1 cellular context compared by ENCODE assay signal in the genomic region with DNA sequence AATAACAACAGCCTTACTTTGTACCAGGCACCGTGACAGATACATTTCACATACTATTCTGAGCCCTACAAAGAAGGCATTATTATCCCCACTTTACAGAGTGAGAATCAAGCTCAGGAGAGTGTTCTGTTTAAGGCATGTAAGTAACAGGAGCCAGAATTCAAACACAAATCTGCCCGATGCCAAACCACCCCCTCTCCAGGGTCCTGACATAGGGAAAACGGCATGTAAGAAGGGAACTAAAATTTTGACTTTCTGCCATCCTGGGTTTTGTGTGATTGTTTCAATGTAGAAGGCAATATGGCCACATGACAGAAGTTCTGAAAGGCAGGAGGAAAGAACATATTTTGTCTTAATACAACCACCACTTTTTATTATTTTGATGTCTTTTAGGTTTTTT.
TF ChIP-seq lines count a peak whose summit lies in the region.

No MANE protein-coding gene starts in this region.

TF ChIP-seq in SK-N-SH treated with all-trans-retinoic acid at 6 μM for 48 hours, 23 proteins besides CTCF, POLR2A, EP300 and RAD21 (continued from another document):
- TF ChIP-seq, protein P1, sequence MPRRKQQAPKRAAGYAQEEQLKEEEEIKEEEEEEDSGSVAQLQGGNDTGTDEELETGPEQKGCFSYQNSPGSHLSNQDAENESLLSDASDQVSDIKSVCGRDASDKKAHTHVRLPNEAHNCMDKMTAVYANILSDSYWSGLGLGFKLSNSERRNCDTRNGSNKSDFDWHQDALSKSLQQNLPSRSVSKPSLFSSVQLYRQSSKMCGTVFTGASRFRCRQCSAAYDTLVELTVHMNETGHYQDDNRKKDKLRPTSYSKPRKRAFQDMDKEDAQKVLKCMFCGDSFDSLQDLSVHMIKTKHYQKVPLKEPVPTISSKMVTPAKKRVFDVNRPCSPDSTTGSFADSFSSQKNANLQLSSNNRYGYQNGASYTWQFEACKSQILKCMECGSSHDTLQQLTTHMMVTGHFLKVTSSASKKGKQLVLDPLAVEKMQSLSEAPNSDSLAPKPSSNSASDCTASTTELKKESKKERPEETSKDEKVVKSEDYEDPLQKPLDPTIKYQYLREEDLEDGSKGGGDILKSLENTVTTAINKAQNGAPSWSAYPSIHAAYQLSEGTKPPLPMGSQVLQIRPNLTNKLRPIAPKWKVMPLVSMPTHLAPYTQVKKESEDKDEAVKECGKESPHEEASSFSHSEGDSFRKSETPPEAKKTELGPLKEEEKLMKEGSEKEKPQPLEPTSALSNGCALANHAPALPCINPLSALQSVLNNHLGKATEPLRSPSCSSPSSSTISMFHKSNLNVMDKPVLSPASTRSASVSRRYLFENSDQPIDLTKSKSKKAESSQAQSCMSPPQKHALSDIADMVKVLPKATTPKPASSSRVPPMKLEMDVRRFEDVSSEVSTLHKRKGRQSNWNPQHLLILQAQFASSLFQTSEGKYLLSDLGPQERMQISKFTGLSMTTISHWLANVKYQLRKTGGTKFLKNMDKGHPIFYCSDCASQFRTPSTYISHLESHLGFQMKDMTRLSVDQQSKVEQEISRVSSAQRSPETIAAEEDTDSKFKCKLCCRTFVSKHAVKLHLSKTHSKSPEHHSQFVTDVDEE (CRISPR knock-in tag; IDR thresholded peaks at IDR 0.05): no peak
- no peak for TF ChIP-seq ESRRG (CRISPR knock-in tag; IDR thresholded peaks at IDR 0.05)
- no peak for TF ChIP-seq ZFP3 (CRISPR knock-in tag; IDR thresholded peaks at IDR 0.05)
- no peak for TF ChIP-seq BACH2 (CRISPR knock-in tag; IDR thresholded peaks at IDR 0.05; ENCODE audit: borderline replicate concordance)
- no peak for TF ChIP-seq ZNF70 (CRISPR knock-in tag; IDR thresholded peaks at IDR 0.05)
- TF ChIP-seq, protein P2, sequence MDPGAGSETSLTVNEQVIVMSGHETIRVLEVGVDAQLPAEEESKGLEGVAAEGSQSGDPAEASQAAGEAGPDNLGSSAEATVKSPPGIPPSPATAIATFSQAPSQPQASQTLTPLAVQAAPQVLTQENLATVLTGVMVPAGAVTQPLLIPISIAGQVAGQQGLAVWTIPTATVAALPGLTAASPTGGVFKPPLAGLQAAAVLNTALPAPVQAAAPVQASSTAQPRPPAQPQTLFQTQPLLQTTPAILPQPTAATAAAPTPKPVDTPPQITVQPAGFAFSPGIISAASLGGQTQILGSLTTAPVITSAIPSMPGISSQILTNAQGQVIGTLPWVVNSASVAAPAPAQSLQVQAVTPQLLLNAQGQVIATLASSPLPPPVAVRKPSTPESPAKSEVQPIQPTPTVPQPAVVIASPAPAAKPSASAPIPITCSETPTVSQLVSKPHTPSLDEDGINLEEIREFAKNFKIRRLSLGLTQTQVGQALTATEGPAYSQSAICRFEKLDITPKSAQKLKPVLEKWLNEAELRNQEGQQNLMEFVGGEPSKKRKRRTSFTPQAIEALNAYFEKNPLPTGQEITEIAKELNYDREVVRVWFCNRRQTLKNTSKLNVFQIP (CRISPR knock-in tag; IDR thresholded peaks at IDR 0.05; ENCODE audit: borderline replicate concordance, low read depth): no peak
- TF ChIP-seq ZNF8 (CRISPR knock-in tag; IDR thresholded peaks at IDR 0.05): no peak
- TF ChIP-seq RARB (CRISPR knock-in tag; IDR thresholded peaks at IDR 0.05): no peak
- TF ChIP-seq ZFP30 (CRISPR knock-in tag; IDR thresholded peaks at IDR 0.05): no peak
